ENCODE assay signal across 8 cellular contexts in genomic region chr1:155859881-155860841, GRCh38. TPM values are rescaled to one million over a fixed set of nuclear protein-coding genes. Genes with fewer than 3 reads are reported as not detected.
DNase-seq lines count a peak whose midpoint lies in the region; TF ChIP-seq lines count a peak whose summit lies in the region.

No MANE protein-coding gene starts in this region.

- peak overlapping the region; percentile 47 for H3K4ac ChIP-seq in neuronal stem cell (ENCODE audit: low read length)

- H3K36me3 ChIP-seq in HUES64 (ENCODE audit: insufficient read depth, low read length) (no peaks in the 10 kb centered on the region; the same call in 1 of the 2 replicates), neuronal stem cell (replicated peaks in 1 of 2; ENCODE audit: control insufficient read depth in 2 of 2, insufficient read depth in 2 of 2, low read length in 2 of 2) (peaks cover 2 to 14% of the 10 kb centered on the region in 2 donors), thyroid gland (no peaks in the 10 kb centered on the region)

- no peak overlapping the region for H2BK15ac ChIP-seq in neuronal stem cell (ENCODE audit: low read length)

- H3K27me3 ChIP-seq in HUES64 (ENCODE audit: insufficient read depth, low read length): peaks cover 6% of the 10 kb centered on the region; the same call in 1 of the 2 replicates
- no peaks in the 10 kb centered on the region for H3K27me3 ChIP-seq in neuronal stem cell (ENCODE audit: control insufficient read depth in 3 of 3, insufficient read depth in 3 of 3, low read depth in 1 of 3, low read length in 3 of 3)
- H3K27me3 ChIP-seq in thyroid gland: no peaks in the 10 kb centered on the region

- H2BK5ac ChIP-seq in neuronal stem cell (ENCODE audit: low read length): peak overlapping the region; percentile 72

- no peak for TF ChIP-seq CTCF in thyroid gland (IDR thresholded peaks at IDR 0.05)

- H3K9me3 ChIP-seq in HUES64 (ENCODE audit: insufficient read depth, low read depth, low read length) (no peaks in the 10 kb centered on the region), neuronal stem cell (replicated peaks in 1 of 2; ENCODE audit: control insufficient read depth in 2 of 2, insufficient read depth in 1 of 2, low read depth in 1 of 2, low read length in 2 of 2) (no peaks in the 10 kb centered on the region), thyroid gland (no peaks in the 10 kb centered on the region)

- peak overlapping the region; percentile 84 for H2AFZ ChIP-seq in neuronal stem cell (ENCODE audit: low read length)

- H3K4me1 ChIP-seq in HUES64 (ENCODE audit: insufficient read depth, low read length): no peaks in the 10 kb centered on the region; the same call in 1 of the 2 replicates
- peaks cover 6 to 10% of the 10 kb centered on the region in 2 donors for H3K4me1 ChIP-seq in neuronal stem cell (ENCODE audit: control insufficient read depth in 2 of 2, insufficient read depth in 1 of 2, low read depth in 1 of 2, low read length in 2 of 2)
- H3K4me1 ChIP-seq in thyroid gland: peaks cover 11 to 15% of the 10 kb centered on the region in 2 donors

- WGBS in HUES64: 84% methylated on average over 34 of the region's 35 CpGs
- WGBS in neuronal stem cell (ENCODE audit: extremely low coverage in 2 of 2, insufficient read length in 2 of 2, insufficient replicate concordance in 1 of 2), 2 donors: no CpG with 5 or more reads among the region's 35 CpGs
- WGBS in thyroid gland, 2 donors: 4 to 6% methylated on average over 28 to 35 of the region's 35 CpGs

- H4K8ac ChIP-seq in neuronal stem cell (ENCODE audit: low read depth, low read length): no peak overlapping the region

- peaks cover 6% of the 10 kb centered on the region for H3K79me1 ChIP-seq in neuronal stem cell (ENCODE audit: low read depth, low read length)

- DNase-seq in GM03348 (ENCODE audit: low spot score) (peak; percentile 88), RPMI7951 (ENCODE audit: low read depth) (peak; percentile 81), germinal center (ENCODE audit: low spot score) (peak; percentile 68), neuronal stem cell (ENCODE audit: low spot score) (peak; percentile 88), thyroid gland (peak; percentile 14 to 27), NCI-H1048 (lab: John Stamatoyannopoulos, UW) (no peak)
- DNase-seq in activated gamma-delta T cell treated with anti-CD3 and anti-CD28 coated beads, Interleukin-2, amount 50 U/mL, for 16 hours (ENCODE audit: low read depth): peak; percentile 47

- no peak overlapping the region for H4K91ac ChIP-seq in neuronal stem cell (ENCODE audit: low read depth, low read length, poor library complexity)

- peak overlapping the region; percentile 65 for H3K4me2 ChIP-seq in neuronal stem cell (ENCODE audit: insufficient read depth, low read length, poor library complexity, severe bottlenecking)

- peak overlapping the region; percentile 37 for H3K23ac ChIP-seq in neuronal stem cell (ENCODE audit: low read depth, low read length, poor library complexity)

- intact Hi-C loops in thyroid gland (cut with DNase I): no loop called here

- H2BK12ac ChIP-seq in neuronal stem cell (ENCODE audit: low read length): peak overlapping the region; percentile 28

- H3K14ac ChIP-seq in neuronal stem cell (ENCODE audit: low read length): peak overlapping the region; percentile 49

- peak overlapping the region; percentile 86 for H3K18ac ChIP-seq in neuronal stem cell (ENCODE audit: low read length)

- no peak overlapping the region for H2BK120ac ChIP-seq in neuronal stem cell (ENCODE audit: low read depth, low read length)

- H3K27ac ChIP-seq in HUES64 (ENCODE audit: low read depth, low read length) (no peak overlapping the region), neuronal stem cell (replicated peaks; ENCODE audit: low read length) (peak overlapping the region; percentile 84), thyroid gland (peak overlapping the region; percentile 33 to 85 (median 73))

- H3K4me3 ChIP-seq in HUES64 (ENCODE audit: low read length): peak overlapping the region; percentile 18; the same call in 1 of the 2 replicates
- H3K4me3 ChIP-seq in neuronal stem cell (ENCODE audit: low read length in 2 of 2): peak overlapping the region; percentile 57 to 82
- H3K4me3 ChIP-seq in thyroid gland (replicated peaks in 1 of 3): no peak overlapping the region

- no peak for TF ChIP-seq POLR2A in thyroid gland (IDR thresholded peaks at IDR 0.05)

- H2AK5ac ChIP-seq in neuronal stem cell (ENCODE audit: low read depth, low read length): peak overlapping the region; percentile 87

- H3K9ac ChIP-seq in HUES64 (ENCODE audit: low read depth, low read length): no peak overlapping the region
- H3K9ac ChIP-seq in neuronal stem cell (ENCODE audit: low read depth, low read length, poor library complexity): peak overlapping the region; percentile 68

RNA-seq across cellular contexts. Expression of gene SYT11, which starts 0.8 kb away (rescaled TPM):
- polyA plus RNA-seq in HUES64 (2013, experiment 1 of 2): 0.95 TPM
- 1.8 TPM for polyA plus RNA-seq in HUES64 (2013, experiment 2 of 2)
- 8.5 and 10.9 TPM in 2 replicates for total RNA-seq in RPMI7951 (2014; rRNA removed; shearing (Covaris generic))
- polyA plus RNA-seq in neuronal stem cell (2013, experiment 1 of 2): 18.7 TPM
- 19.0 TPM for polyA plus RNA-seq in neuronal stem cell (2013, experiment 2 of 2)
- total RNA-seq in thyroid gland: 1 to 10 TPM; 3.3 to 9.1 (median 3.6) TPM

RNA-seq across cellular contexts. Expression of gene GON4L, which starts 3.1 kb away (rescaled TPM):
- 18.4 TPM for polyA plus RNA-seq in HUES64 (2013, experiment 1 of 2)
- polyA plus RNA-seq in HUES64 (2013, experiment 2 of 2): 17.1 TPM
- 13.0 and 15.1 TPM in 2 replicates for total RNA-seq in RPMI7951 (2014; rRNA removed; shearing (Covaris generic))
- 15.4 TPM for polyA plus RNA-seq in neuronal stem cell (2013, experiment 1 of 2)
- 14.4 TPM for polyA plus RNA-seq in neuronal stem cell (2013, experiment 2 of 2)
- 10 to 100 TPM; 32.3 to 64.9 (median 43.6) TPM for total RNA-seq in thyroid gland

RNA-seq across cellular contexts. Expression of gene RIT1, which starts 51.0 kb away (rescaled TPM):
- 15.1 TPM for polyA plus RNA-seq in HUES64 (2013, experiment 1 of 2)
- polyA plus RNA-seq in HUES64 (2013, experiment 2 of 2): 18.1 TPM
- total RNA-seq in RPMI7951 (2014; rRNA removed; shearing (Covaris generic)): 24.9 and 34.8 TPM in 2 replicates
- polyA plus RNA-seq in neuronal stem cell (2013, experiment 1 of 2): 22.1 TPM
- polyA plus RNA-seq in neuronal stem cell (2013, experiment 2 of 2): 22.2 TPM
- 10 to 100 TPM; 19.5 to 32.6 (median 27.4) TPM for total RNA-seq in thyroid gland

Comparison
In these comparisons a context has a peak if more than half of its experiments do, and no peak if none do; other contexts are left out.
1. H3K4me3 ChIP-seq: peak in HUES64 (single experiment) and neuronal stem cell (2 of 2); none in thyroid gland (0 of 3).